In the genomic region with DNA sequence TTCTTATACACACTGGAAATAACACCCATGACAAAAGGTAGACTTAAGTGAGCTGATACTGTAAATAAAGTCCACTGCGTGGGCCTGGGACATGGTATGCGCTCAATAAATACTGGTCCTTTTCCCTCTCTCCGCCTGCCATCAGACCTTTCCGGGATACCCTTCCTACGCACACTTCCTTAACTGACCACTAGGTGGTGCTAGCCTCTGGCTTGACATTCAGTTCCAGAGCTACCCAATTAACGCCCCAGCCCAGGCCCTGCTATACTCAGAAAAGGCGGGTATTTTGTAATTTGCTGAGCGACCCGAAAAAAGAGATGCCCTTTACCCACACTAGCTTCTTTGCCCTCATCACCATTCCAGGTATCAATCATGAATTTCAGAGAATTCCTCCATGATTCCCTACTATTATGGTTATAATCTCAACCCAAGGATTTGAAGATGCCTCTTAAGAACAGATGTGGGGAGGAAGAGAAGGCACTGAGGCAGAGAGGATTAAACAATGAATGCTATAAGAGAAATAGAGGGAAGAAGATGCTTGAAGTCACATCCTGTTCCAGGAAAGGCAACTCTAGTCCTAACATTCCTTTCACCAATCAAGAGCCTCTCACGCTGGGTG, we compare ENCODE assay signal across 8 cellular contexts. TPM values are rescaled to one million over a fixed set of nuclear protein-coding genes. Genes with fewer than 3 reads are reported as not detected.
DNase-seq lines count a peak whose midpoint lies in the region; ATAC-seq, FAIRE-seq and TF ChIP-seq lines count a peak whose summit lies in the region.

No MANE protein-coding gene starts in this region.

- peak; percentile 93 for TF ChIP-seq CTCF in AG09309 (IDR thresholded peaks at IDR 0.05; ENCODE audit: control insufficient read depth, insufficient read depth, low read depth, low read length, missing control alignments)
- TF ChIP-seq CTCF in GM20000 (IDR thresholded peaks at IDR 0.05; ENCODE audit: extremely low read depth, missing control alignments), result peak; percentile 82
- peak; percentile 83 for TF ChIP-seq CTCF in WERI-Rb-1 (IDR thresholded peaks at IDR 0.05; ENCODE audit: low read depth, low read length)
- TF ChIP-seq CTCF in kidney (IDR thresholded peaks at IDR 0.05; ENCODE audit: borderline replicate concordance, extremely low read depth, insufficient read depth), result peak; percentile 98

- no peak overlapping the region for H3K9ac ChIP-seq in kidney (ENCODE audit: low read length in 2 of 2)

- ATAC-seq in HG03521 (IDR thresholded peaks at IDR 0.05; ENCODE audit: unreplicated experiment), result no peak

- H3K36me3 ChIP-seq in WERI-Rb-1, result no peaks in the 10 kb centered on the region
- H3K36me3 ChIP-seq in kidney (ENCODE audit: control insufficient read depth in 1 of 2, insufficient read depth in 2 of 2, low read length in 2 of 2), result no peaks in the 10 kb centered on the region

- peaks cover 5 to 8% of the 10 kb centered on the region in 2 donors for H3K4me1 ChIP-seq in kidney (ENCODE audit: control insufficient read depth in 1 of 2, insufficient read depth in 1 of 2, low read depth in 1 of 2, low read length in 2 of 2)

- in situ Hi-C loops in T47D (cut with HindIII; ENCODE audit: low pct_unique_long_range_greater_than_20kb, low sequenced_read_pairs), result no loop called here

- H3K27me3 ChIP-seq in WERI-Rb-1 (ENCODE audit: insufficient read depth, low read depth, severe bottlenecking), result no peaks in the 10 kb centered on the region

- intact Hi-C loops in kidney (cut with DNase I), result loop anchor here (5.0 kb wide), 1 partner anchor 53 kb away; no protein-coding TSS in a partner anchor

- no peak for FAIRE-seq in kidney (lab: Jason Lieb, UNC)

- H3K9me3 ChIP-seq in WERI-Rb-1 (ENCODE audit: severe bottlenecking), result no peaks in the 10 kb centered on the region
- no peaks in the 10 kb centered on the region for H3K9me3 ChIP-seq in kidney (ENCODE audit: control insufficient read depth in 1 of 2, low read length in 2 of 2)

- no peak for DNase-seq in AG09309 (ENCODE audit: low read depth)
- DNase-seq in GM20000 (ENCODE audit: low spot score), result peak; percentile 77
- DNase-seq in NCI-H2196 (lab: John Stamatoyannopoulos, UW; ENCODE audit: unreplicated experiment), result peak; percentile 82
- DNase-seq in WERI-Rb-1, result peak; percentile 77
- DNase-seq in T47D (ENCODE audit: low read depth in 1 of 2, low spot score in 1 of 2), result peak; percentile 67 to 84
- no peak for DNase-seq in kidney
- peak; percentile 75 for DNase-seq in stimulated activated CD4-positive, alpha-beta T cell treated with anti-CD3 and anti-CD28 coated beads, Interleukin-1b, Interleukin-23, amount 100 ng/mL, for 48 hours

- H3K27ac ChIP-seq in WERI-Rb-1 (no peak overlapping the region), kidney (ENCODE audit: low read depth in 2 of 2, low read length in 2 of 2) (no peak overlapping the region)

- H3K4me3 ChIP-seq in AG09309 (ENCODE audit: control insufficient read depth, low read depth, low read length), result no peak overlapping the region
- no peak overlapping the region for H3K4me3 ChIP-seq in WERI-Rb-1 (ENCODE audit: low read depth, low read length)
- H3K4me3 ChIP-seq in kidney (ENCODE audit: low read length in 2 of 2), result no peak overlapping the region

RNA-seq across cellular contexts. Expression of gene LRP1, which starts 3.9 kb away (rescaled TPM):
- 121 TPM for total RNA-seq in kidney
- 18.7 TPM for polyA plus RNA-seq in kidney (ENCODE audit: insufficient read depth, low read depth, low replicate concordance)

RNA-seq across cellular contexts. Expression of gene STAT6, which starts 13.2 kb away (rescaled TPM):
- total RNA-seq in kidney, result 232 TPM
- polyA plus RNA-seq in kidney (ENCODE audit: insufficient read depth, low read depth, low replicate concordance), result 74.8 TPM

RNA-seq across cellular contexts. Expression of gene LRP1-AS, which starts 23.1 kb away (rescaled TPM):
- total RNA-seq in kidney, result not detected
- polyA plus RNA-seq in kidney (ENCODE audit: insufficient read depth, low read depth, low replicate concordance), result not detected

RNA-seq across cellular contexts. Expression of gene NAB2, which starts 35.5 kb away (rescaled TPM):
- total RNA-seq in kidney, result 28.0 TPM
- 13.9 TPM for polyA plus RNA-seq in kidney (ENCODE audit: insufficient read depth, low read depth, low replicate concordance)

RNA-seq across cellular contexts. Expression of gene NEMP1, which starts 45.8 kb away (rescaled TPM):
- 10.3 TPM for total RNA-seq in kidney
- 2.1 TPM for polyA plus RNA-seq in kidney (ENCODE audit: insufficient read depth, low read depth, low replicate concordance)

Comparison
In these comparisons a context has a peak if more than half of its experiments do, and no peak if none do; other contexts are left out.
1. DNase-seq: peak in GM20000 (single experiment), NCI-H2196 (single experiment), WERI-Rb-1 (single experiment), T47D (2 of 2) and stimulated activated CD4-positive, alpha-beta T cell treated with anti-CD3 and anti-CD28 coated beads, Interleukin-1b, Interleukin-23, amount 100 ng/mL, for 48 hours (single experiment); none in AG09309 (single experiment) and kidney (single experiment).
2. Peak in every context shown above with its lines, with median percentiles within 50 percentile points of each other: CTCF ChIP-seq.